In the genomic region with DNA sequence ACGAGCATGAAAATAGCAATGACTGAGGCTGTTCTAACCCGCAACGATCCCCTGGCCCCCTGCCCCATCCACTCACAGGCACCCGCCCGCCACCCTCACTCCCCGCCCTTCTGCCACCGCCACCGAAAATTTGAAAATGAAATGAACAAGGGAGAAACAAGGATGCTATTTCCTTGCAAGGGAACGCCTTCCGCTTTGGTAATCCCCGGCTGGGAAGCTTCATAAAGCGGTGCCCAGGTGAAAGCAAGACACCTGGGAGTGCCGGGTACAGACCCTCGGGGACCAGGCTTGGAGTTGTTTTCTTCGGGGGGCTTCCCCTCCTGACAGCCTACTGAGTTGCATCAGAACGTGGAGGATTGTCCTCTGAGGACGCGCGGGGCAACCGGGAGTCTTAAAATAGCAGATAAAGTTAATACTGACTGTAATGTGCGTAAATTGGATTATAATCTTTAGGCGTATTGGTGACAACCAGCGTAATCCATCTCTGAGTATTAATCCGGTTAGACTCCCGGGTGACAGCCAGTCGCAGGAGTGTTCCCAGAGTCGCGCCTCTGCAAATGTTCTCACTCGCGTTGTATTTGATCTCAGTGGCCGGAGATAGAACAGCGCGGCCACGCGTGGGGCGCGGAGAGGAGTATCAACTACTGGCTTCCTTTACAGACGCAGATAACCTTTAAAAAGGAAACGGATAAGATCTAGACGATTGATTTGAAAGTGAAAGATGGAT, we compare ENCODE assay signal across 8 cellular contexts. TPM values are rescaled to one million over a fixed set of nuclear protein-coding genes. Genes with fewer than 3 reads are reported as not detected.
DNase-seq lines count a peak whose midpoint lies in the region; ATAC-seq and TF ChIP-seq lines count a peak whose summit lies in the region.

No MANE protein-coding gene starts in this region.

- H3K9me3 ChIP-seq in CD4-positive, alpha-beta memory T cell (ENCODE audit: control insufficient read depth in 1 of 2, low read length in 2 of 2) = no peaks in the 10 kb centered on the region
- no peaks in the 10 kb centered on the region for H3K9me3 ChIP-seq in OCI-LY7 (ENCODE audit: low read length)

- no peaks in the 10 kb centered on the region for H3K79me2 ChIP-seq in OCI-LY7 (ENCODE audit: insufficient read depth, low read depth, low read length)

- H3K4me1 ChIP-seq in CD4-positive, alpha-beta memory T cell (ENCODE audit: insufficient read depth, low read length) = peaks cover 35% of the 10 kb centered on the region
- peaks cover 20% of the 10 kb centered on the region for H3K4me1 ChIP-seq in OCI-LY7 (ENCODE audit: insufficient read depth, low read length, poor library complexity, severe bottlenecking)

- H3K4me3 Mint-ChIP-seq in CD4-positive, alpha-beta memory T cell = peak overlapping the region; percentile 95 to 100 (median 98)

- TF ChIP-seq CTCF in OCI-LY7 (conservative IDR thresholded peaks at IDR 0.05; ENCODE audit: low read length) (no peak), retinal pigment epithelial cell (conservative IDR thresholded peaks at IDR 0.05; ENCODE audit: low read depth, low read length) (no peak)

- CTCF ChIA-PET in CD4-positive, alpha-beta memory T cell (lab: Charles Lee; ENCODE audit: partially characterized antibody) = interaction anchor here (0.8 to 2.1 kb wide), 11 partner anchors 8 to 698 kb away, joined by 3 to 15 read pairs (median 4); partner anchors contain the start of gene FOCAD
- CTCF ChIA-PET in OCI-LY7 (lab: Charles Lee; ENCODE audit: unreplicated experiment) = interaction anchor here (1.5 kb wide), 1 partner anchor 13 kb away, joined by 4 read pairs; no protein-coding TSS in a partner anchor

- peak overlapping the region; percentile 95 to 98 (median 96) for H3K27ac Mint-ChIP-seq in CD4-positive, alpha-beta memory T cell

- H3K9me2 ChIP-seq in OCI-LY7 (ENCODE audit: insufficient read depth, low read length) = no peaks in the 10 kb centered on the region

- peaks cover 0 to 30% of the 10 kb centered on the region in 2 donors for H3K36me3 Mint-ChIP-seq in CD4-positive, alpha-beta memory T cell

- no peaks in the 10 kb centered on the region for H3K27me3 ChIP-seq in CD4-positive, alpha-beta memory T cell (ENCODE audit: insufficient read depth, low read length)
- peaks cover 51% of the 10 kb centered on the region for H3K27me3 ChIP-seq in H7 (ENCODE audit: control insufficient read depth, insufficient read depth, low read length)

- ATAC-seq in left cardiac atrium = peak in 1 of 2 donors; percentile 10

- intact Hi-C loops in CD4-positive, alpha-beta memory T cell (cut with micrococcal nuclease) = loop anchor here (1.0 to 10.0 kb wide), 9 partner anchors 17 to 1574 kb away; partner anchors contain the start of genes KLHL9, RPS6 and RRAGA
- intact Hi-C loops in OCI-LY7 (cut with micrococcal nuclease; ENCODE audit: unreplicated experiment) = loop anchor here (2.0 to 10.0 kb wide), 4 partner anchors 262 to 696 kb away; no protein-coding TSS in a partner anchor
- intact Hi-C loops in left cardiac atrium (cut with DNase I) = loop anchor here (5.0 to 10.0 kb wide), 5 partner anchors 262 to 698 kb away; no protein-coding TSS in a partner anchor

- H3K4me1 Mint-ChIP-seq in CD4-positive, alpha-beta memory T cell = peaks cover 35 to 64% (median 39%) of the 10 kb centered on the region in 4 donors

- H3K9me3 Mint-ChIP-seq in CD4-positive, alpha-beta memory T cell = peaks cover 0 to 3% (median 0%) of the 10 kb centered on the region in 8 donors

- peak overlapping the region; percentile 98 for H2AFZ ChIP-seq in OCI-LY7 (ENCODE audit: low read length)

- no TSS peak for BruUV-seq in OCI-LY7 (replicated peaks; lab: Mats Ljungman, UMichigan)

- no peaks in the 10 kb centered on the region for H4K20me1 ChIP-seq in OCI-LY7 (ENCODE audit: insufficient read depth, low read length)

- H3K36me3 ChIP-seq in CD4-positive, alpha-beta memory T cell (ENCODE audit: insufficient read depth, low read length) = no peaks in the 10 kb centered on the region
- H3K36me3 ChIP-seq in H7 (replicated peaks; ENCODE audit: control insufficient read depth, insufficient read depth, low read length) (no peaks in the 10 kb centered on the region), OCI-LY7 (ENCODE audit: insufficient read depth, low read length) (no peaks in the 10 kb centered on the region)

- H3K4me3 ChIP-seq in CD4-positive, alpha-beta memory T cell (ENCODE audit: low read length in 2 of 2) = peak overlapping the region; percentile 63 to 93
- H3K4me3 ChIP-seq in H7 (ENCODE audit: insufficient read depth, low read depth, low read length) (peak overlapping the region; percentile 53), OCI-LY7 (ENCODE audit: low read depth, low read length, poor library complexity, severe bottlenecking) (peak overlapping the region; percentile 73), retinal pigment epithelial cell (ENCODE audit: low read length) (peak overlapping the region; percentile 83)

- peaks cover 0 to 2% of the 10 kb centered on the region in 2 donors for H3K27me3 Mint-ChIP-seq in CD4-positive, alpha-beta memory T cell

- H3K4me2 ChIP-seq in OCI-LY7 (ENCODE audit: low read length) = peak overlapping the region; percentile 99

- peak overlapping the region; percentile 69 for H3K27ac ChIP-seq in CD4-positive, alpha-beta memory T cell (ENCODE audit: low read depth, low read length)
- H3K27ac ChIP-seq in OCI-LY7 (ENCODE audit: low read depth, low read length, poor library complexity, severe bottlenecking) = no peak overlapping the region

- DNase-seq in CD4-positive, alpha-beta memory T cell = peak; percentile 73 to 83 (median 78)
- DNase-seq in H7 = no peak
- peak; percentile 25 for DNase-seq in OCI-LY7 (ENCODE audit: low spot score)
- peak; percentile 23 to 51 (median 40) for DNase-seq in activated naive CD4-positive, alpha-beta T cell (lab: John Stamatoyannopoulos, UW)
- DNase-seq in left cardiac atrium = peak; percentile 39
- no peak for DNase-seq in retinal pigment epithelial cell (ENCODE audit: low read depth)
- DNase-seq in SIG-M5 treated with dmso at 0.1 percent for 504 hours (lab: John Stamatoyannopoulos, UW; ENCODE audit: unreplicated experiment) = no peak
- DNase-seq in kidney glomerular epithelial cell (lab: John Stamatoyannopoulos, UW) = no peak

- POLR2A ChIA-PET in CD4-positive, alpha-beta memory T cell (lab: Charles Lee; ENCODE audit: partially characterized antibody) = interaction anchor here (0.8 to 2.4 kb wide), 24 partner anchors 13 to 488 kb away, joined by 3 to 61 read pairs (median 5); partner anchors contain the start of genes FOCAD and HACD4
- POLR2A ChIA-PET in OCI-LY7 (lab: Charles Lee) = interaction anchor here (0.7 to 1.8 kb wide), 10 partner anchors 15 to 268 kb away, joined by 3 to 7 read pairs (median 3); partner anchors contain the start of gene FOCAD

RNA-seq across cellular contexts. Expression of gene MLLT3, which starts 0.9 kb away (rescaled TPM):
- total RNA-seq in CD4-positive, alpha-beta memory T cell = 10 to 100 TPM; 52.5 to 54.4 TPM
- 10 to 100 TPM; 20.7 to 32.5 TPM for polyA plus RNA-seq in CD4-positive, alpha-beta memory T cell
- 4.3 and 7.8 TPM in 2 replicates for total RNA-seq in H7 (2014; rRNA removed; shearing (Covaris generic))
- 7.1 and 7.8 TPM in 2 replicates for total RNA-seq in OCI-LY7 (2014; rRNA removed; shearing (Covaris generic))
- total RNA-seq in OCI-LY7 (2022) = 9.9 and 10.0 TPM in 2 replicates
- total RNA-seq in left cardiac atrium = 10 to 100 TPM in 1 of 2 donors, 1 to 10 TPM in 1; 5.3 to 10.2 TPM

Comparison
In these comparisons a context has a peak if more than half of its experiments do, and no peak if none do; other contexts are left out.
1. DNase-seq: peak in CD4-positive, alpha-beta memory T cell (5 of 5), OCI-LY7 (single experiment), activated naive CD4-positive, alpha-beta T cell (4 of 4) and left cardiac atrium (single experiment); none in H7 (single experiment), retinal pigment epithelial cell (single experiment), SIG-M5 treated with dmso at 0.1 percent for 504 hours (single experiment) and kidney glomerular epithelial cell (single experiment).
2. Peak in every context shown above with its lines, with median percentiles within 50 percentile points of each other: H3K4me3 ChIP-seq.